Comparison of ENCODE assay signal across 22 cellular contexts in genomic region chr2:71864085-71864484, GRCh38.
"Had no signal": no experiment of that assay in that cellular context is flagged by ENCODE, and none has a peak within 500 bp of the region (broad histone marks: within the 10 kb centered on the region; RNA-seq: fewer than 3 reads in every experiment).

No MANE protein-coding gene starts in this region.

- H3K27ac Mint-ChIP-seq: endodermal cell, immature natural killer cell, nephron had no signal

- H3K4me1 ChIP-seq: foreskin keratinocyte, pancreas, prostate gland, right lobe of liver, spleen, thyroid gland, upper lobe of left lung, vagina had no signal

- H3K36me3 ChIP-seq: pancreas, prostate gland, right lobe of liver, spleen, thyroid gland, upper lobe of left lung, vagina had no signal

- H3K9me3 ChIP-seq: mucosa of descending colon, pancreas, prostate gland, right lobe of liver, spleen, thyroid gland, upper lobe of left lung, vagina had no signal

- ATAC-seq: foreskin keratinocyte, left cardiac atrium, mucosa of descending colon, pancreas, right lobe of liver had no signal

- DNase-seq: effector CD4-positive, alpha-beta T cell; endodermal cell; erythroblast; foreskin keratinocyte; immature natural killer cell; left cardiac atrium; mesendoderm; mucosa of descending colon; occipital lobe; pancreas; retina; right lobe of liver; spleen; stimulated activated CD4-positive, alpha-beta T cell treated with anti-CD3 and anti-CD28 coated beads, Interleukin-2, amount 100 ng/mL, for 24 hours; stimulated activated CD4-positive, alpha-beta T cell treated with anti-CD3 and anti-CD28 coated beads, Interleukin-4, amount 100 ng/mL, for 4 hours; stimulated activated naive CD4-positive, alpha-beta T cell treated with Interleukin-2 at 50 U/mL for 16 hours; thyroid gland; upper lobe of left lung had no signal

- H3K9me3 Mint-ChIP-seq: endodermal cell, nephron had no signal

- H3K27me3 ChIP-seq: pancreas, right lobe of liver, spleen, thyroid gland, upper lobe of left lung, vagina had no signal

- H3K27ac ChIP-seq: coronary artery, foreskin keratinocyte, pancreas, prostate gland, right lobe of liver, spleen, thyroid gland, upper lobe of left lung, vagina had no signal

- H3K4me3 ChIP-seq: coronary artery, mucosa of descending colon, pancreas, prostate gland, right lobe of liver, spleen, thyroid gland, upper lobe of left lung, vagina had no signal

- H3K36me3 Mint-ChIP-seq: immature natural killer cell had no signal

- H3K4me1 Mint-ChIP-seq: endodermal cell, immature natural killer cell had no signal

- H3K4me3 Mint-ChIP-seq: endodermal cell, immature natural killer cell, nephron had no signal
